ENCODE assay signal across 25 cellular contexts in genomic region chr12:119681139-119681538, GRCh38. TPM values are rescaled to one million over a fixed set of nuclear protein-coding genes. Genes with fewer than 3 reads are reported as not detected.
A peak's percentile ranks its signal among the peaks of the same experiment; 100 is the strongest.
DNase-seq lines count a peak whose midpoint lies in the region; ATAC-seq and TF ChIP-seq lines count a peak whose summit lies in the region.
"Had no signal": no experiment of that assay in that cellular context is flagged by ENCODE, and none has a peak within 500 bp of the region (broad histone marks: within the 10 kb centered on the region; RNA-seq: fewer than 3 reads in every experiment).

No MANE protein-coding gene starts in this region.

- H3K4me1 ChIP-seq in mammary epithelial cell (ENCODE audit: insufficient read depth, low read length) (no peaks in the 10 kb centered on the region), breast epithelium (no peaks in the 10 kb centered on the region), mucosa of rectum (ENCODE audit: control insufficient read depth in 2 of 2, insufficient read depth in 2 of 2, low read length in 2 of 2) (peaks cover 44 to 78% of the 10 kb centered on the region in 2 donors), transverse colon (peaks cover 15 to 79% (median 57%) of the 10 kb centered on the region in 4 donors)

- H3K9me3 Mint-ChIP-seq in dendritic cell treated with granulocyte-macrophage colony-stimulating factor and Interleukin-4, amounts not matched to agents 40 ng/mL and 50 ng/mL, for 4 days: no peaks in the 10 kb centered on the region
- no peaks in the 10 kb centered on the region for H3K9me3 Mint-ChIP-seq in activated T-helper 2 cell treated with anti-CD3 and anti-CD28 coated beads, Interferon-gamma antibody, Interleukin-2, Interleukin-4, amounts not matched to agents 10 μg/mL and 5 μg/mL and 100 μg/mL, durations not matched to agents 14 hours and 24 hours and 36 hours
- H3K9me3 Mint-ChIP-seq: central memory CD8-positive, alpha-beta T cell; endodermal cell; natural killer cell had no signal

- peaks cover 21% of the 10 kb centered on the region for H3K4me1 Mint-ChIP-seq in dendritic cell treated with granulocyte-macrophage colony-stimulating factor and Interleukin-4, amounts not matched to agents 40 ng/mL and 50 ng/mL, for 4 days (ENCODE audit: low read depth)
- peaks cover 18% of the 10 kb centered on the region for H3K4me1 Mint-ChIP-seq in activated T-helper 2 cell treated with anti-CD3 and anti-CD28 coated beads, Interferon-gamma antibody, Interleukin-2, Interleukin-4, amounts not matched to agents 10 μg/mL and 5 μg/mL and 100 μg/mL, durations not matched to agents 14 hours and 24 hours and 36 hours (ENCODE audit: low read depth)
- H3K4me1 Mint-ChIP-seq: central memory CD8-positive, alpha-beta T cell; natural killer cell had no signal

- H3K36me3 ChIP-seq in mammary epithelial cell (ENCODE audit: insufficient read depth, low read length) (peaks cover 27% of the 10 kb centered on the region), breast epithelium (peaks cover 21% of the 10 kb centered on the region), mucosa of rectum (ENCODE audit: control insufficient read depth in 2 of 2, insufficient read depth in 2 of 2, low read length in 2 of 2) (peaks cover 48 to 51% of the 10 kb centered on the region in 2 donors), transverse colon (peaks cover 0 to 33% (median 14%) of the 10 kb centered on the region in 4 donors)

- H3K36me3 Mint-ChIP-seq in dendritic cell treated with granulocyte-macrophage colony-stimulating factor and Interleukin-4, amounts not matched to agents 40 ng/mL and 50 ng/mL, for 4 days (ENCODE audit: low read depth): peaks cover 62% of the 10 kb centered on the region
- peaks cover 73% of the 10 kb centered on the region for H3K36me3 Mint-ChIP-seq in activated T-helper 2 cell treated with anti-CD3 and anti-CD28 coated beads, Interferon-gamma antibody, Interleukin-2, Interleukin-4, amounts not matched to agents 10 μg/mL and 5 μg/mL and 100 μg/mL, durations not matched to agents 14 hours and 24 hours and 36 hours (ENCODE audit: low read depth)

- TF ChIP-seq POLR2A in breast epithelium (IDR thresholded peaks at IDR 0.05) (no peak), transverse colon (IDR thresholded peaks at IDR 0.05) (peak; percentile 40)

- H3K4me3 ChIP-seq in mammary epithelial cell (replicated peaks in 1 of 3; ENCODE audit: insufficient read depth in 1 of 3, low read depth in 2 of 3, low read length in 3 of 3) (no peak overlapping the region), breast epithelium (no peak overlapping the region), mucosa of rectum (ENCODE audit: low read length in 2 of 2) (no peak overlapping the region), transverse colon (no peak overlapping the region)
- H3K4me3 ChIP-seq: MG63, smooth muscle cell had no signal

- TSS peak; percentile 10 for BruUV-seq in mammary epithelial cell (replicated peaks; lab: Mats Ljungman, UMichigan)

- 93% methylated on average over 8 of the region's 8 CpGs for WGBS in mammary epithelial cell (ENCODE audit: low coverage, missing lambda C conversion rate)
- 55 to 60% methylated on average over 2 to 8 of the region's 8 CpGs for WGBS in transverse colon (ENCODE audit: low coverage in 1 of 2), 2 donors

- H3K4me2 ChIP-seq in mammary epithelial cell (ENCODE audit: insufficient read depth, low read depth, low read length): no peak overlapping the region
- H3K4me2 ChIP-seq: SK-N-SH, smooth muscle cell had no signal

- no peak overlapping the region for H2AFZ ChIP-seq in mammary epithelial cell (ENCODE audit: low read depth, low read length)

- H3K9me3 ChIP-seq in mammary epithelial cell (replicated peaks; ENCODE audit: insufficient read depth, low read length) (no peaks in the 10 kb centered on the region), breast epithelium (no peaks in the 10 kb centered on the region), mucosa of rectum (ENCODE audit: control insufficient read depth in 2 of 2, low read length in 2 of 2) (no peaks in the 10 kb centered on the region), transverse colon (no peaks in the 10 kb centered on the region)
- H3K9me3 ChIP-seq: MG63, SK-N-SH had no signal

- no peak overlapping the region for H3K9ac ChIP-seq in mammary epithelial cell (ENCODE audit: insufficient read depth, low read length)
- peak overlapping the region in 1 of 2 donors; percentile 57 for H3K9ac ChIP-seq in mucosa of rectum (ENCODE audit: low read depth in 1 of 2, low read length in 2 of 2)
- H3K9ac ChIP-seq: SK-N-SH had no signal

- dilution Hi-C loops in mammary epithelial cell (cut with HindIII; ENCODE audit: low sequenced_read_pairs): no loop called here

- H3K27me3 ChIP-seq in mammary epithelial cell (ENCODE audit: insufficient read depth, low read length) (no peaks in the 10 kb centered on the region), breast epithelium (no peaks in the 10 kb centered on the region), mucosa of rectum (ENCODE audit: control insufficient read depth in 2 of 2, insufficient read depth in 2 of 2, low read length in 2 of 2) (no peaks in the 10 kb centered on the region), transverse colon (no peaks in the 10 kb centered on the region)
- H3K27me3 ChIP-seq: MG63 had no signal

- no peaks in the 10 kb centered on the region for H3K79me2 ChIP-seq in mammary epithelial cell (ENCODE audit: insufficient read depth, low read length)

- H3K27ac Mint-ChIP-seq in dendritic cell treated with granulocyte-macrophage colony-stimulating factor and Interleukin-4, amounts not matched to agents 40 ng/mL and 50 ng/mL, for 4 days: peak overlapping the region; percentile 63
- no peak overlapping the region for H3K27ac Mint-ChIP-seq in activated T-helper 2 cell treated with anti-CD3 and anti-CD28 coated beads, Interferon-gamma antibody, Interleukin-2, Interleukin-4, amounts not matched to agents 10 μg/mL and 5 μg/mL and 100 μg/mL, durations not matched to agents 14 hours and 24 hours and 36 hours

- no peak overlapping the region for H3K4me3 Mint-ChIP-seq in dendritic cell treated with granulocyte-macrophage colony-stimulating factor and Interleukin-4, amounts not matched to agents 40 ng/mL and 50 ng/mL, for 4 days
- no peak overlapping the region for H3K4me3 Mint-ChIP-seq in activated T-helper 2 cell treated with anti-CD3 and anti-CD28 coated beads, Interferon-gamma antibody, Interleukin-2, Interleukin-4, amounts not matched to agents 10 μg/mL and 5 μg/mL and 100 μg/mL, durations not matched to agents 14 hours and 24 hours and 36 hours (ENCODE audit: low read depth)
- H3K4me3 Mint-ChIP-seq: central memory CD8-positive, alpha-beta T cell; endodermal cell; natural killer cell had no signal

- H4K20me1 ChIP-seq in mammary epithelial cell (ENCODE audit: insufficient read depth, low read length): no peaks in the 10 kb centered on the region

- no peaks in the 10 kb centered on the region for H3K27me3 Mint-ChIP-seq in dendritic cell treated with granulocyte-macrophage colony-stimulating factor and Interleukin-4, amounts not matched to agents 40 ng/mL and 50 ng/mL, for 4 days
- no peaks in the 10 kb centered on the region for H3K27me3 Mint-ChIP-seq in activated T-helper 2 cell treated with anti-CD3 and anti-CD28 coated beads, Interferon-gamma antibody, Interleukin-2, Interleukin-4, amounts not matched to agents 10 μg/mL and 5 μg/mL and 100 μg/mL, durations not matched to agents 14 hours and 24 hours and 36 hours (ENCODE audit: low read depth)
- H3K27me3 Mint-ChIP-seq: central memory CD8-positive, alpha-beta T cell; progenitor cell of endocrine pancreas had no signal

- H3K27ac ChIP-seq in mammary epithelial cell (ENCODE audit: insufficient read depth, low read depth, low read length) (no peak overlapping the region), breast epithelium (no peak overlapping the region), mucosa of rectum (ENCODE audit: low read depth in 2 of 2, low read length in 2 of 2) (peak overlapping the region; percentile 85 to 89), transverse colon (peak overlapping the region; percentile 75 to 82 (median 78)), substantia nigra (ENCODE audit: low read depth, low read length, poor library complexity, severe bottlenecking) (no peak overlapping the region)
- H3K27ac ChIP-seq: C4-2B had no signal

- in situ Hi-C loops in mammary epithelial cell (cut with MboI; ENCODE audit: low sequenced_read_pairs in 2 of 2): no loop called here
- in situ Hi-C loops in transverse colon (cut with MboI; ENCODE audit: low pct_ligation_motif_present in 1 of 4, low pct_unique_long_range_greater_than_20kb in 1 of 4, low sequenced_read_pairs in 3 of 4): no loop called here

- ATAC-seq in HG03139 (IDR thresholded peaks at IDR 0.05; ENCODE audit: unreplicated experiment): no peak
- ATAC-seq: natural killer cell had no signal

- CTCF ChIA-PET in mammary epithelial cell (lab: Charles Lee; ENCODE audit: low non-redundant PET): no interaction called here

- intact Hi-C loops in mammary epithelial cell (cut with micrococcal nuclease) (no loop called here), breast epithelium (cut with DNase I; ENCODE audit: low total_unique reads) (no loop called here), transverse colon (cut with DNase I; ENCODE audit: low total_unique reads) (no loop called here)
- intact Hi-C loops in dendritic cell treated with granulocyte-macrophage colony-stimulating factor and Interleukin-4, amounts not matched to agents 40 ng/mL and 50 ng/mL, for 4 days (cut with micrococcal nuclease): no loop called here
- intact Hi-C loops in activated T-helper 2 cell treated with anti-CD3 and anti-CD28 coated beads, Interferon-gamma antibody, Interleukin-2, Interleukin-4, amounts not matched to agents 10 μg/mL and 5 μg/mL and 100 μg/mL, durations not matched to agents 14 hours and 24 hours and 36 hours (cut with micrococcal nuclease): loop anchor here (5.0 kb wide), 1 partner anchor 221 kb away; no protein-coding TSS in a partner anchor

- TF ChIP-seq CTCF in mammary epithelial cell (conservative IDR thresholded peaks at IDR 0.05 in 1 of 2, IDR thresholded peaks at IDR 0.05 in 1 of 2; ENCODE audit: extremely low read depth in 1 of 2, insufficient read depth in 1 of 2, low read depth in 1 of 2, low read length in 2 of 2) (no peak), breast epithelium (IDR thresholded peaks at IDR 0.05) (no peak), transverse colon (IDR thresholded peaks at IDR 0.05) (no peak)

- no peak for DNase-seq in mammary epithelial cell
- no peak for DNase-seq in breast epithelium (ENCODE audit: low spot score in 2 of 2)
- peak; percentile 55 for DNase-seq in transverse colon
- DNase-seq in substantia nigra (lab: John Stamatoyannopoulos, UW): no peak
- DNase-seq in activated T-helper 2 cell treated with anti-CD3 and anti-CD28 coated beads, Interferon-gamma antibody, Interleukin-2, Interleukin-4, amounts not matched to agents 10 μg/mL and 5 μg/mL and 100 μg/mL, durations not matched to agents 14 hours and 24 hours and 36 hours (ENCODE audit: low spot score): no peak
- DNase-seq: activated CD4-positive, alpha-beta T cell treated with anti-CD3 and anti-CD28 coated beads for 4 hours; activated gamma-delta T cell; anterior cingulate cortex; DMS53; endodermal cell; H7; mesenchymal stem cell; MG63; natural killer cell; NCI-H1694; NCI-H82; SK-N-SH; stimulated activated CD4-positive, alpha-beta T cell treated with anti-CD3 and anti-CD28 coated beads, Interleukin-4, amount 100 ng/mL, for 1 hour had no signal

- no peak for TF ChIP-seq EP300 in transverse colon (IDR thresholded peaks at IDR 0.05; ENCODE audit: low read depth)

RNA-seq across cellular contexts. Expression of gene PRKAB1, which starts 13.2 kb away (rescaled TPM):
- total RNA-seq in mammary epithelial cell (10 to 100 TPM; 21.8 to 33.4 TPM), breast epithelium (10 to 100 TPM; 20.2 to 39.0 (median 31.9) TPM), transverse colon (100 to 1,000 TPM in 1 of 4 donors, 10 to 100 TPM in 3; 46.0 to 151 (median 89.3) TPM)
- polyA plus RNA-seq in mammary epithelial cell: 18.3 TPM
- 31.1 TPM for polyA minus RNA-seq in mammary epithelial cell
- 26.8 and 28.2 TPM in 2 replicates for total RNA-seq in activated T-helper 2 cell treated with anti-CD3 and anti-CD28 coated beads, Interferon-gamma antibody, Interleukin-2, Interleukin-4, amounts not matched to agents 10 μg/mL and 5 μg/mL and 100 μg/mL, durations not matched to agents 14 hours and 24 hours and 36 hours

Comparison
In these comparisons a context has a peak if more than half of its experiments do, and no peak if none do; other contexts are left out.
1. H3K27ac ChIP-seq: peak in mucosa of rectum (2 of 2) and transverse colon (4 of 4); none in mammary epithelial cell (single experiment), breast epithelium (0 of 2) and substantia nigra (single experiment).